Comparison of ENCODE assay signal across 1 cellular context in the genomic region with DNA sequence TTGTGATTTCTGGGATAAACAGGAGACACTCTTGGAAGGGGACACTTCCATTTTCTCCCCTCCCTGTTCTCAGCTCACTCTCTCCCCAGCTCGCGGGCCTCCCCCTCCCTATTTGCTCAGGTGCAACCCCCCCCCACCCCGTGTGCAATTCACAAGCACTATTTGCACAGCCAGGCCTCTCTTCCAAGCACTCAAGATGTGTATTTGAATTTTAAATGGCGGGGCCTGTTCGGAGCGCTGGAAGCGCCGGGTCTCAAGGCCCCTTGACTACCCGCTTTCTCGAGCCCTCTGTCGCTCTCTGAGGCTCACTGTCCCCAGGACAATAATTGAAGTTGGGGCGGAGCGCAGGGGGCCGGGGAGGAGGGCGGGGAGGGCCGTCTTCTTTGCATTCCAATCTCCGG.
TF ChIP-seq lines count a peak whose summit lies in the region.

No MANE protein-coding gene starts in this region.

TF ChIP-seq in GM23338, 12 proteins besides CTCF, POLR2A, EP300 and RAD21 (continued from another document):
- TF ChIP-seq ZNF114 (CRISPR knock-in tag; IDR thresholded peaks at IDR 0.05), result no peak
- TF ChIP-seq, protein P1, sequence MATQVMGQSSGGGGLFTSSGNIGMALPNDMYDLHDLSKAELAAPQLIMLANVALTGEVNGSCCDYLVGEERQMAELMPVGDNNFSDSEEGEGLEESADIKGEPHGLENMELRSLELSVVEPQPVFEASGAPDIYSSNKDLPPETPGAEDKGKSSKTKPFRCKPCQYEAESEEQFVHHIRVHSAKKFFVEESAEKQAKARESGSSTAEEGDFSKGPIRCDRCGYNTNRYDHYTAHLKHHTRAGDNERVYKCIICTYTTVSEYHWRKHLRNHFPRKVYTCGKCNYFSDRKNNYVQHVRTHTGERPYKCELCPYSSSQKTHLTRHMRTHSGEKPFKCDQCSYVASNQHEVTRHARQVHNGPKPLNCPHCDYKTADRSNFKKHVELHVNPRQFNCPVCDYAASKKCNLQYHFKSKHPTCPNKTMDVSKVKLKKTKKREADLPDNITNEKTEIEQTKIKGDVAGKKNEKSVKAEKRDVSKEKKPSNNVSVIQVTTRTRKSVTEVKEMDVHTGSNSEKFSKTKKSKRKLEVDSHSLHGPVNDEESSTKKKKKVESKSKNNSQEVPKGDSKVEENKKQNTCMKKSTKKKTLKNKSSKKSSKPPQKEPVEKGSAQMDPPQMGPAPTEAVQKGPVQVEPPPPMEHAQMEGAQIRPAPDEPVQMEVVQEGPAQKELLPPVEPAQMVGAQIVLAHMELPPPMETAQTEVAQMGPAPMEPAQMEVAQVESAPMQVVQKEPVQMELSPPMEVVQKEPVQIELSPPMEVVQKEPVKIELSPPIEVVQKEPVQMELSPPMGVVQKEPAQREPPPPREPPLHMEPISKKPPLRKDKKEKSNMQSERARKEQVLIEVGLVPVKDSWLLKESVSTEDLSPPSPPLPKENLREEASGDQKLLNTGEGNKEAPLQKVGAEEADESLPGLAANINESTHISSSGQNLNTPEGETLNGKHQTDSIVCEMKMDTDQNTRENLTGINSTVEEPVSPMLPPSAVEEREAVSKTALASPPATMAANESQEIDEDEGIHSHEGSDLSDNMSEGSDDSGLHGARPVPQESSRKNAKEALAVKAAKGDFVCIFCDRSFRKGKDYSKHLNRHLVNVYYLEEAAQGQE (IDR thresholded peaks at IDR 0.05; ENCODE audit: unreplicated experiment), result no peak
- TF ChIP-seq EZH2 (IDR thresholded peaks at IDR 0.05; ENCODE audit: low read depth, unreplicated experiment), result no peak
